1 cellular context compared by ENCODE assay signal in genomic region chr1:48530727-48531351, GRCh38.
TF ChIP-seq lines count a peak whose summit lies in the region.

No MANE protein-coding gene starts in this region.

TF ChIP-seq in GM23338, 12 proteins besides CTCF, POLR2A, EP300 and RAD21 (continued from another document):
- TF ChIP-seq ZNF462 (CRISPR knock-in tag; IDR thresholded peaks at IDR 0.05) (peak; percentile 53; the same call in 1 of the 2 replicates), ZNF114 (CRISPR knock-in tag; IDR thresholded peaks at IDR 0.05) (no peak), STAT1 (IDR thresholded peaks at IDR 0.05; ENCODE audit: unreplicated experiment) (no peak), NANOG (IDR thresholded peaks at IDR 0.05; ENCODE audit: borderline replicate concordance) (no peak), CREB1 (CRISPR knock-in tag; IDR thresholded peaks at IDR 0.05; ENCODE audit: low read depth) (0 out of 2 replicates have a peak, but pooled peaks have one; percentile 29), EZH2 (IDR thresholded peaks at IDR 0.05; ENCODE audit: low read depth, unreplicated experiment) (no peak), POLR2AphosphoS5 (IDR thresholded peaks at IDR 0.05; ENCODE audit: low read depth) (no peak), ETS1 (IDR thresholded peaks at IDR 0.05) (no peak), JUNB (IDR thresholded peaks at IDR 0.05; ENCODE audit: unreplicated experiment) (no peak)
